In genomic region chr14:35159742-35160409, GRCh38 we compare ENCODE assay signal across 1 cellular context.
TF ChIP-seq lines count a peak whose summit lies in the region.

No MANE protein-coding gene starts in this region.

TF ChIP-seq in A549, 52 proteins besides CTCF, POLR2A, EP300 and RAD21:
- TF ChIP-seq JUN (IDR thresholded peaks at IDR 0.05) (peak in 1 of 2 experiments; percentile 29; a peak in 1 of 5 replicates), GATA3 (IDR thresholded peaks at IDR 0.05; ENCODE audit: borderline replicate concordance) (peak; percentile 54; the same call in 1 of the 2 replicates), KDM5A (IDR thresholded peaks at IDR 0.05) (no peak), FOSL2 (IDR thresholded peaks at IDR 0.05) (peak; percentile 86), FOSL2 (CRISPR knock-in tag; IDR thresholded peaks at IDR 0.05) (peak; percentile 98), KDM1A (IDR thresholded peaks at IDR 0.05; ENCODE audit: low read depth) (no peak), ZSCAN20 (CRISPR knock-in tag; IDR thresholded peaks at IDR 0.05) (no peak), MAX (IDR thresholded peaks at IDR 0.05) (peak; percentile 50; the same call in 1 of the 2 replicates), HDAC2 (IDR thresholded peaks at IDR 0.05) (no peak), TFCP2L1 (CRISPR knock-in tag; IDR thresholded peaks at IDR 0.05) (no peak), JUNB (IDR thresholded peaks at IDR 0.05) (peak; percentile 78)
